Comparison of ENCODE assay signal across 22 cellular contexts in genomic region chr1:180498594-180498993, GRCh38. TPM values are rescaled to one million over a fixed set of nuclear protein-coding genes. Genes with fewer than 3 reads are reported as not detected.
A peak's percentile ranks its signal among the peaks of the same experiment; 100 is the strongest.
DNase-seq lines count a peak whose midpoint lies in the region; ATAC-seq and TF ChIP-seq lines count a peak whose summit lies in the region.
"Had no signal": no experiment of that assay in that cellular context is flagged by ENCODE, and none has a peak within 500 bp of the region (broad histone marks: within the 10 kb centered on the region; RNA-seq: fewer than 3 reads in every experiment).

No MANE protein-coding gene starts in this region.

- H3K4me2 ChIP-seq in DND-41 (ENCODE audit: insufficient read depth, low read length): peak overlapping the region; percentile 85; the same call in 1 of the 2 replicates
- H3K4me2 ChIP-seq in Karpas-422 (ENCODE audit: low read depth, low read length, poor library complexity, severe bottlenecking): peak overlapping the region; percentile 76

- DNase-seq in DND-41 (no peak), Karpas-422 (no peak), cardiac fibroblast (ENCODE audit: low read depth in 2 of 2) (peak; percentile 18 to 53), kidney tubule cell (ENCODE audit: low spot score) (peak; percentile 51), NCI-H1417 treated with DMSO at 0.1 percent for 48 hours (lab: John Stamatoyannopoulos, UW) (no peak), AG08396 (ENCODE audit: low spot score) (no peak)
- DNase-seq: ACHN, AML-193, H7, HFFc6, KG1, MV-4-11, NCI-H1105 treated with DMSO at 0.1 percent for 48 hours, NCI-H1694, NCI-H2081, NCI-H2171, NCI-H345, NCI-H526, SJCRH30 had no signal

- H3K9me3 ChIP-seq in DND-41 (ENCODE audit: insufficient read depth, low read length, severe bottlenecking): no peaks in the 10 kb centered on the region
- H3K9me3 ChIP-seq in Karpas-422 (ENCODE audit: low read length): no peaks in the 10 kb centered on the region
- H3K9me3 ChIP-seq: SJCRH30 had no signal

- H3K79me2 ChIP-seq in DND-41 (ENCODE audit: insufficient read depth, low read length) (peaks cover 71% of the 10 kb centered on the region), Karpas-422 (ENCODE audit: low read length) (peaks cover 86% of the 10 kb centered on the region)

- no peak for TF ChIP-seq CTCF in DND-41 (IDR thresholded peaks at IDR 0.05; ENCODE audit: borderline replicate concordance, extremely low read depth, low read length, poor library complexity, severe bottlenecking)
- no peak for TF ChIP-seq CTCF in cardiac fibroblast (IDR thresholded peaks at IDR 0.05; ENCODE audit: low read depth, low read length)

- H3K27me3 ChIP-seq in DND-41 (ENCODE audit: insufficient read depth, low read length, poor library complexity): no peaks in the 10 kb centered on the region
- no peaks in the 10 kb centered on the region for H3K27me3 ChIP-seq in Karpas-422 (ENCODE audit: low read length)
- H3K27me3 ChIP-seq: SJCRH30 had no signal

- ATAC-seq in DND-41 (ENCODE audit: insufficient read depth, low read depth) (no peak), HG02623 (IDR thresholded peaks at IDR 0.05; ENCODE audit: unreplicated experiment) (no peak), HG03135 (IDR thresholded peaks at IDR 0.05; ENCODE audit: unreplicated experiment) (no peak)

- H4K20me1 ChIP-seq in DND-41 (ENCODE audit: insufficient read depth, low read length) (peaks cover 5% of the 10 kb centered on the region; the same call in 1 of the 2 replicates), Karpas-422 (ENCODE audit: insufficient read depth, low read depth, low read length) (no peaks in the 10 kb centered on the region)

- H3K9me2 ChIP-seq in Karpas-422 (replicated peaks; ENCODE audit: insufficient read depth, low read length): no peaks in the 10 kb centered on the region

- no peak overlapping the region for H2AFZ ChIP-seq in DND-41 (ENCODE audit: low read depth, low read length)
- no peak overlapping the region for H2AFZ ChIP-seq in Karpas-422 (ENCODE audit: low read length)

- H3K27ac ChIP-seq in DND-41 (ENCODE audit: low read length): no peak overlapping the region
- no peak overlapping the region for H3K27ac ChIP-seq in Karpas-422 (ENCODE audit: low read length)
- H3K27ac ChIP-seq: C4-2B, SJCRH30 had no signal

- peaks cover 44% of the 10 kb centered on the region for H3K36me3 ChIP-seq in DND-41 (ENCODE audit: insufficient read depth, low read length)
- H3K36me3 ChIP-seq in Karpas-422 (ENCODE audit: insufficient read depth, low read length): peaks cover 32% of the 10 kb centered on the region
- H3K36me3 ChIP-seq: SJCRH30 had no signal

- H3K9ac ChIP-seq in DND-41 (ENCODE audit: low read depth, low read length): no peak overlapping the region
- no peak overlapping the region for H3K9ac ChIP-seq in Karpas-422 (ENCODE audit: low read length)

- H3K4me3 ChIP-seq in DND-41 (ENCODE audit: low read depth in 1 of 2, low read length in 2 of 2) (no peak overlapping the region), Karpas-422 (ENCODE audit: low read length) (no peak overlapping the region), cardiac fibroblast (replicated peaks in 1 of 2; ENCODE audit: low read depth in 2 of 2, low read length in 2 of 2) (no peak overlapping the region)
- H3K4me3 ChIP-seq: SJCRH30 had no signal

- peaks cover 56% of the 10 kb centered on the region for H3K4me1 ChIP-seq in DND-41 (ENCODE audit: insufficient read depth, low read length)
- H3K4me1 ChIP-seq in Karpas-422 (ENCODE audit: low read length): peaks cover 44% of the 10 kb centered on the region
- H3K4me1 ChIP-seq: SJCRH30 had no signal

RNA-seq across cellular contexts. Expression of gene ACBD6, which starts 3.8 kb away (rescaled TPM):
- 74.0 and 106 TPM in 2 replicates for total RNA-seq in Karpas-422 (2014; rRNA removed; shearing (Covaris generic); ENCODE audit: low replicate concordance)

Comparison
In these comparisons a context has a peak if more than half of its experiments do, and no peak if none do; other contexts are left out.
1. DNase-seq: peak in cardiac fibroblast (2 of 2) and kidney tubule cell (single experiment); none in DND-41 (single experiment), Karpas-422 (single experiment), NCI-H1417 treated with DMSO at 0.1 percent for 48 hours (single experiment) and AG08396 (single experiment).